3 cellular contexts compared by ENCODE assay signal in genomic region chr18:25334588-25334987, GRCh38.
TF ChIP-seq lines count a peak whose summit lies in the region.

No MANE protein-coding gene starts in this region.

TF ChIP-seq in SK-N-SH, 30 proteins besides CTCF, POLR2A, EP300 and RAD21 (continued from another document and continues in another):
- TF ChIP-seq IRF3 (IDR thresholded peaks at IDR 0.05; ENCODE audit: low read depth, low read length) (no peak), REST (IDR thresholded peaks at IDR 0.05; ENCODE audit: low read depth, low read length) (no peak), MXI1 (IDR thresholded peaks at IDR 0.05; ENCODE audit: low read depth, low read length) (no peak), JUND (IDR thresholded peaks at IDR 0.05) (no peak), NFIC (IDR thresholded peaks at IDR 0.05; ENCODE audit: borderline replicate concordance) (no peak), POLR2AphosphoS5 (IDR thresholded peaks at IDR 0.05; ENCODE audit: low read depth, low read length) (no peak), ZBTB33 (IDR thresholded peaks at IDR 0.05; ENCODE audit: borderline replicate concordance, low read depth) (no peak), GATA2 (CRISPR knock-in tag; IDR thresholded peaks at IDR 0.05) (no peak), USF2 (IDR thresholded peaks at IDR 0.05; ENCODE audit: borderline replicate concordance, low read depth, low read length) (no peak), SMC3 (IDR thresholded peaks at IDR 0.05; ENCODE audit: low read depth, low read length) (no peak)

TF ChIP-seq in SK-N-SH treated with all-trans-retinoic acid at 6 μM for 48 hours, 23 proteins besides CTCF, POLR2A, EP300 and RAD21 (continued from another document):
- TF ChIP-seq PATZ1 (CRISPR knock-in tag; IDR thresholded peaks at IDR 0.05; ENCODE audit: borderline replicate concordance) (no peak), ZFP30 (CRISPR knock-in tag; IDR thresholded peaks at IDR 0.05) (no peak), ARNTL (CRISPR knock-in tag; IDR thresholded peaks at IDR 0.05; ENCODE audit: borderline replicate concordance, low read depth) (no peak), SNAI2 (CRISPR knock-in tag; IDR thresholded peaks at IDR 0.05) (no peak), ZNF565 (CRISPR knock-in tag; conservative IDR thresholded peaks at IDR 0.05; ENCODE audit: low read depth) (no peak), CSDC2 (CRISPR knock-in tag; IDR thresholded peaks at IDR 0.05) (no peak), ZC3H10 (CRISPR knock-in tag; IDR thresholded peaks at IDR 0.05) (no peak), PPARA (CRISPR knock-in tag; IDR thresholded peaks at IDR 0.05; ENCODE audit: borderline replicate concordance) (no peak)

TF ChIP-seq in WTC11, 78 proteins besides CTCF, POLR2A, EP300 and RAD21 (continued from another document):
- TF ChIP-seq AFF4 (CRISPR knock-in tag; IDR thresholded peaks at IDR 0.05; ENCODE audit: borderline replicate concordance) (no peak), EMX1 (CRISPR knock-in tag; IDR thresholded peaks at IDR 0.05) (no peak), SMAD3 (CRISPR knock-in tag; IDR thresholded peaks at IDR 0.05; ENCODE audit: borderline replicate concordance) (no peak), ZNF232 (CRISPR knock-in tag; IDR thresholded peaks at IDR 0.05) (no peak), FOXJ3 (CRISPR knock-in tag; IDR thresholded peaks at IDR 0.05; ENCODE audit: borderline replicate concordance) (no peak), ATF6 (CRISPR knock-in tag; IDR thresholded peaks at IDR 0.05) (no peak), KAT7 (CRISPR knock-in tag; IDR thresholded peaks at IDR 0.05; ENCODE audit: borderline replicate concordance) (no peak), FOXP4 (CRISPR knock-in tag; IDR thresholded peaks at IDR 0.05) (no peak), HMGXB4 (CRISPR knock-in tag; IDR thresholded peaks at IDR 0.05) (no peak), GABPB1 (CRISPR knock-in tag; IDR thresholded peaks at IDR 0.05) (no peak)
